In the genomic region with DNA sequence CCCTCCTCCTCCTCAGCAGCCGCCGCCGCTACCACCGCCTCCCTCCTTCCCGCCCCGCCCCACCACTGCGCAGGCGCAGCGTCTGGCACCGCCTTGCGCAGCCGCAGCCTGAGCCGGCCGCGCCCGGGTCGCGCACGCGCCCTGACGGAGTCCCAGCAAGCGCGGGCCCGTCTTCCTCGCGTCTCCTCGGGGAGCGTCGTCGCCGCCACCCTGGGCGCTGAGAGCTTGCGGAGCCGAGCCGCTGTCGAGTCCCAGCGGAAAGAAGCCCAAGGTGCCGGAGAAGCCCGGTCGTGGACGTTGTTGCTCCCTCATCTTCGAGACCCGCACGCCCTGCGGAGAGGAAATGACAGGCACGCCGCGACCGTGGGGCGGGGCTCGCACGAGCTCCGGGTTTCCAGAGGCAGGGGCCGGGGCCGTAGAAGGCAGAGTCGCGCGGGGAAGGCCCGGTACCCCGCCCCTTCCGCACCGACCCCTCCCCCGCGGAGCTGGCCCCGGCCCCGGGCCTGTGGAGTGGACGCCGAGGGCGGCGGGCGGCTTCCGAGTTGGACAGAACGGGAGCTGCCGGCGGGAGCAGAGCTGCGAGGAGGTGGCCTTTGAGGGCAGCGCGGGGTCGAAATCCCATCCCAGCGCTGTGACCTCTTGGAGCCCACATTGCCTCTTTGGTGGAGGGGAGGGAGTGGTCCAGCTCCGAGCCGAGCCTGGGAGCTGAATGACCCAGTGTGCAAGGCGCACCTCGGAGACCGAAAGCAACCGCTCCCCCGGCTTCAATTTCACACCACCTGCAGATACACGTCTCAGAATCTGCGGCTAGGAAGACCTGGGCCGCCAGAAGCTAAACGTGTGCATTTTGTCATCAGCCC, we compare ENCODE assay signal across 8 cellular contexts. TPM values are rescaled to one million over a fixed set of nuclear protein-coding genes. Genes with fewer than 3 reads are reported as not detected.
DNase-seq lines count a peak whose midpoint lies in the region; ATAC-seq, FAIRE-seq and TF ChIP-seq lines count a peak whose summit lies in the region.

No MANE protein-coding gene starts in this region.

- WGBS in transverse colon (ENCODE audit: low coverage in 1 of 2), 2 donors, result 0% methylated on average over 65 of the region's 91 CpGs; no CpG with 5 or more reads in 1 of the 2 donors

- peak; percentile 52 for ATAC-seq in HG02840 (IDR thresholded peaks at IDR 0.05; ENCODE audit: low FRiP score, unreplicated experiment)
- peak; percentile 62 for ATAC-seq in activated naive CD8-positive, alpha-beta T cell treated with anti-CD3 and anti-CD28 coated beads, Interleukin-2, amount 50 U/mL, for 24 hours

- peak; percentile 92 for DNase-seq in GM12892 (ENCODE audit: insufficient read length)
- DNase-seq in NCI-H1436 treated with DMSO at 0.1 percent for 48 hours (lab: John Stamatoyannopoulos, UW), result peak; percentile 37
- peak; percentile 74 to 85 for DNase-seq in SW 1271 (lab: John Stamatoyannopoulos, UW)
- peak; percentile 99 for DNase-seq in activated naive CD8-positive, alpha-beta T cell treated with anti-CD3 and anti-CD28 coated beads, Interleukin-2, amount 50 U/mL, for 24 hours
- DNase-seq in cardiac septum (ENCODE audit: low spot score), result peak; percentile 98
- DNase-seq in pons (ENCODE audit: low spot score), result peak; percentile 87
- peak; percentile 97 for DNase-seq in transverse colon

- H3K27ac ChIP-seq in transverse colon, result peak overlapping the region; percentile 96 to 99 (median 97)

- no peaks in the 10 kb centered on the region for H3K9me3 ChIP-seq in transverse colon

- peak; percentile 94 for FAIRE-seq in GM12892 (lab: Jason Lieb, UNC)

- H3K27me3 Mint-ChIP-seq in activated naive CD8-positive, alpha-beta T cell treated with anti-CD3 and anti-CD28 coated beads, Interleukin-2, amount 50 U/mL, for 24 hours, result no peaks in the 10 kb centered on the region

- TF ChIP-seq POLR2A in GM12892 (IDR thresholded peaks at IDR 0.05; ENCODE audit: low read depth, low read length), result peak; percentile 83
- peak; percentile 80 for TF ChIP-seq POLR2A in transverse colon (IDR thresholded peaks at IDR 0.05)

- H3K4me3 ChIP-seq in transverse colon, result peak overlapping the region; percentile 77 to 94 (median 87)

- H3K4me3 Mint-ChIP-seq in activated naive CD8-positive, alpha-beta T cell treated with anti-CD3 and anti-CD28 coated beads, Interleukin-2, amount 50 U/mL, for 24 hours, result peak overlapping the region; percentile 88

- in situ Hi-C loops in transverse colon (cut with MboI; ENCODE audit: low pct_ligation_motif_present in 1 of 4, low pct_unique_long_range_greater_than_20kb in 1 of 4, low sequenced_read_pairs in 3 of 4), result no loop called here

- intact Hi-C loops in cardiac septum (cut with DNase I) (loop anchor here (10.0 kb wide), 1 partner anchor 148 kb away; the partner anchor contains the start of gene PXN), transverse colon (cut with DNase I; ENCODE audit: low total_unique reads) (no loop called here)

- no peak for TF ChIP-seq EP300 in transverse colon (IDR thresholded peaks at IDR 0.05; ENCODE audit: low read depth)

- H3K9me3 Mint-ChIP-seq in activated naive CD8-positive, alpha-beta T cell treated with anti-CD3 and anti-CD28 coated beads, Interleukin-2, amount 50 U/mL, for 24 hours, result no peaks in the 10 kb centered on the region

- H3K36me3 ChIP-seq in transverse colon, result no peaks in the 10 kb centered on the region

- H3K27me3 ChIP-seq in transverse colon, result no peaks in the 10 kb centered on the region

- peaks cover 79% of the 10 kb centered on the region for H3K4me1 Mint-ChIP-seq in activated naive CD8-positive, alpha-beta T cell treated with anti-CD3 and anti-CD28 coated beads, Interleukin-2, amount 50 U/mL, for 24 hours

- TF ChIP-seq CTCF in transverse colon (IDR thresholded peaks at IDR 0.05), result peak in 1 of 5 experiments; percentile 19

- peaks cover 28 to 54% (median 33%) of the 10 kb centered on the region in 4 donors for H3K4me1 ChIP-seq in transverse colon

- H3K36me3 Mint-ChIP-seq in activated naive CD8-positive, alpha-beta T cell treated with anti-CD3 and anti-CD28 coated beads, Interleukin-2, amount 50 U/mL, for 24 hours (ENCODE audit: low read depth), result peaks cover 25% of the 10 kb centered on the region

- peak overlapping the region; percentile 79 for H3K27ac Mint-ChIP-seq in activated naive CD8-positive, alpha-beta T cell treated with anti-CD3 and anti-CD28 coated beads, Interleukin-2, amount 50 U/mL, for 24 hours

RNA-seq across cellular contexts. Expression of gene RAB35, which starts 0.5 kb away (rescaled TPM):
- polyA plus RNA-seq in GM12892 (2012; ENCODE audit: missing spikeins), result 25.5 TPM
- total RNA-seq in cardiac septum (33.0 TPM), transverse colon (10 to 100 TPM; 16.9 to 26.2 (median 22.2) TPM)

Comparison
In these comparisons a context has a peak if more than half of its experiments do, and no peak if none do; other contexts are left out.
1. Peak in every context shown above with its lines: DNase-seq, ATAC-seq, H3K4me3 ChIP-seq and H3K27ac ChIP-seq.
2. DNase-seq: peak in every context shown above with its lines; median percentile 99 in activated naive CD8-positive, alpha-beta T cell treated with anti-CD3 and anti-CD28 coated beads, Interleukin-2, amount 50 U/mL, for 24 hours; 98 in cardiac septum; 97 in transverse colon; 92 in GM12892; 87 in pons; 80 in SW 1271; 37 in NCI-H1436 treated with DMSO at 0.1 percent for 48 hours.